ENCODE assay signal across 1 cellular context in genomic region chr1:185154912-185155513, GRCh38.
TF ChIP-seq lines count a peak whose summit lies in the region.

No MANE protein-coding gene starts in this region.

TF ChIP-seq in SK-N-SH treated with all-trans-retinoic acid at 6 μM for 48 hours, 23 proteins besides CTCF, POLR2A, EP300 and RAD21 (continued from another document):
- TF ChIP-seq, protein P1, sequence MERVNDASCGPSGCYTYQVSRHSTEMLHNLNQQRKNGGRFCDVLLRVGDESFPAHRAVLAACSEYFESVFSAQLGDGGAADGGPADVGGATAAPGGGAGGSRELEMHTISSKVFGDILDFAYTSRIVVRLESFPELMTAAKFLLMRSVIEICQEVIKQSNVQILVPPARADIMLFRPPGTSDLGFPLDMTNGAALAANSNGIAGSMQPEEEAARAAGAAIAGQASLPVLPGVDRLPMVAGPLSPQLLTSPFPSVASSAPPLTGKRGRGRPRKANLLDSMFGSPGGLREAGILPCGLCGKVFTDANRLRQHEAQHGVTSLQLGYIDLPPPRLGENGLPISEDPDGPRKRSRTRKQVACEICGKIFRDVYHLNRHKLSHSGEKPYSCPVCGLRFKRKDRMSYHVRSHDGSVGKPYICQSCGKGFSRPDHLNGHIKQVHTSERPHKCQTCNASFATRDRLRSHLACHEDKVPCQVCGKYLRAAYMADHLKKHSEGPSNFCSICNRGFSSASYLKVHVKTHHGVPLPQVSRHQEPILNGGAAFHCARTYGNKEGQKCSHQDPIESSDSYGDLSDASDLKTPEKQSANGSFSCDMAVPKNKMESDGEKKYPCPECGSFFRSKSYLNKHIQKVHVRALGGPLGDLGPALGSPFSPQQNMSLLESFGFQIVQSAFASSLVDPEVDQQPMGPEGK (CRISPR knock-in tag; IDR thresholded peaks at IDR 0.05; ENCODE audit: borderline replicate concordance) = no peak
